In the genomic region with DNA sequence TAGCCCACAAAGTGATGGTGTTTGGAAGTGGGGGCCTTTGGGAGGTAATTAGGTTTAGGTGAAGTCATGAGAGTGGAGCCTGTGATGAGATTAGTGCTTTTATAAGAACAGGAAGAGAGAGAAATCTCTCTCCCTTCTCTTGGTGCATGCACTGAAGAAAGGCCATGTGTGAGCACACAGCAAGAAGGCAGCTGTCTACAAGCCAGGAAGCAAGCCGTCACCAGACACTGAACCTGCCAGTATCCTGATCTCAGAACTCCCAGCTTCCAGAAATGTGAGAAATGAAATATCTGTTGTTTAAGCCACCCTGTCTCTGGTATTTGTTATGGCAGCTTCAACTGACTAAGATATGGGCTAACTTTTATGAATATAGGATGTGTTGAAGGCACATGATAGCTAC, we compare ENCODE assay signal across 24 cellular contexts.
"Had no signal": no experiment of that assay in that cellular context is flagged by ENCODE, and none has a peak within 500 bp of the region (broad histone marks: within the 10 kb centered on the region; RNA-seq: fewer than 3 reads in every experiment).

No MANE protein-coding gene starts in this region.

- H3K9me3 ChIP-seq: ascending aorta, body of pancreas, SK-N-SH had no signal

- H3K4me2 ChIP-seq: SK-N-SH had no signal

- H3K4me1 ChIP-seq: ascending aorta, body of pancreas had no signal

- H3K36me3 ChIP-seq: ascending aorta had no signal

- H3K4me3 Mint-ChIP-seq: activated CD4-positive, alpha-beta memory T cell treated with anti-CD3 and anti-CD28 coated beads for 36 hours; activated CD4-positive, alpha-beta T cell treated with anti-CD3 and anti-CD28 coated beads, Interleukin-2, amount 10 ng/mL, durations not matched to agents 7 days and 5 days; activated naive CD8-positive, alpha-beta T cell treated with anti-CD3 and anti-CD28 coated beads, Interleukin-2, amount 50 U/mL, for 24 hours; activated T-cell treated with anti-CD3 and anti-CD28 coated beads, Interleukin-2, amount 50 U/mL, for 4 hours; IgD-negative memory B cell had no signal

- H3K4me3 ChIP-seq: ascending aorta, body of pancreas had no signal

- H3K36me3 Mint-ChIP-seq: activated naive CD4-positive, alpha-beta T cell treated with anti-CD3 and anti-CD28 coated beads, Interleukin-2, amount 50 U/mL, for 72 hours had no signal

- H3K27me3 Mint-ChIP-seq: activated CD4-positive, alpha-beta memory T cell treated with anti-CD3 and anti-CD28 coated beads for 36 hours had no signal

- ATAC-seq: activated naive CD4-positive, alpha-beta T cell treated with anti-CD3 and anti-CD28 coated beads, Interleukin-2, amount 50 U/mL, for 72 hours; activated naive CD8-positive, alpha-beta T cell treated with anti-CD3 and anti-CD28 coated beads, Interleukin-2, amount 50 U/mL, for 24 hours; activated T-cell treated with anti-CD3 and anti-CD28 coated beads, Interleukin-2, amount 50 U/mL, for 4 hours; body of pancreas; PC-3 had no signal

- H3K4me1 Mint-ChIP-seq: activated naive CD8-positive, alpha-beta T cell treated with anti-CD3 and anti-CD28 coated beads, Interleukin-2, amount 50 U/mL, for 24 hours; IgD-negative memory B cell had no signal

- H3K27ac Mint-ChIP-seq: activated CD4-positive, alpha-beta memory T cell treated with anti-CD3 and anti-CD28 coated beads for 36 hours; activated CD4-positive, alpha-beta T cell treated with anti-CD3 and anti-CD28 coated beads, Interleukin-2, amount 10 ng/mL, durations not matched to agents 7 days and 5 days; activated naive CD4-positive, alpha-beta T cell treated with anti-CD3 and anti-CD28 coated beads, Interleukin-2, amount 50 U/mL, for 72 hours; activated naive CD8-positive, alpha-beta T cell treated with anti-CD3 and anti-CD28 coated beads, Interleukin-2, amount 50 U/mL, for 24 hours; IgD-negative memory B cell had no signal

- H3K9me3 Mint-ChIP-seq: activated CD4-positive, alpha-beta T cell treated with anti-CD3 and anti-CD28 coated beads, Interleukin-2, amount 10 ng/mL, durations not matched to agents 7 days and 5 days; activated naive CD4-positive, alpha-beta T cell treated with anti-CD3 and anti-CD28 coated beads, Interleukin-2, amount 50 U/mL, for 72 hours; activated naive CD8-positive, alpha-beta T cell treated with anti-CD3 and anti-CD28 coated beads, Interleukin-2, amount 50 U/mL, for 24 hours; activated T-cell treated with anti-CD3 and anti-CD28 coated beads, Interleukin-2, amount 50 U/mL, for 4 hours; IgD-negative memory B cell had no signal

- H3K27ac ChIP-seq: ascending aorta, body of pancreas, VCaP had no signal

- H3K27me3 ChIP-seq: ascending aorta, body of pancreas had no signal

- DNase-seq: activated CD4-positive, alpha-beta memory T cell treated with anti-CD3 and anti-CD28 coated beads for 36 hours; activated CD4-positive, alpha-beta T cell treated with anti-CD3 and anti-CD28 coated beads, Interleukin-2, amount 10 ng/mL, durations not matched to agents 7 days and 5 days; activated CD4-positive, CD25-positive, alpha-beta regulatory T cell; activated CD8-positive, alpha-beta memory T cell treated with anti-CD3 and anti-CD28 coated beads for 24 hours; activated effector memory CD4-positive, alpha-beta T cell treated with anti-CD3 and anti-CD28 coated beads, Interleukin-2, amount 50 U/mL, for 16 hours; activated naive CD4-positive, alpha-beta T cell treated with Interleukin-2 at 50 U/mL for 16 hours; activated naive CD8-positive, alpha-beta T cell treated with anti-CD3 and anti-CD28 coated beads, Interleukin-2, amount 50 U/mL, for 24 hours; activated T-cell treated with anti-CD3 and anti-CD28 coated beads, Interleukin-2, amount 50 U/mL, for 4 hours; amniotic stem cell; body of pancreas; KG1; NCI-H1048; NCI-H1694; NCI-H2029; NCI-H345; NCI-H524 treated with DMSO at 0.1 percent for 48 hours; NCI-H774; PC-3; SK-N-SH; T-helper 1 cell had no signal
